In the genomic region with DNA sequence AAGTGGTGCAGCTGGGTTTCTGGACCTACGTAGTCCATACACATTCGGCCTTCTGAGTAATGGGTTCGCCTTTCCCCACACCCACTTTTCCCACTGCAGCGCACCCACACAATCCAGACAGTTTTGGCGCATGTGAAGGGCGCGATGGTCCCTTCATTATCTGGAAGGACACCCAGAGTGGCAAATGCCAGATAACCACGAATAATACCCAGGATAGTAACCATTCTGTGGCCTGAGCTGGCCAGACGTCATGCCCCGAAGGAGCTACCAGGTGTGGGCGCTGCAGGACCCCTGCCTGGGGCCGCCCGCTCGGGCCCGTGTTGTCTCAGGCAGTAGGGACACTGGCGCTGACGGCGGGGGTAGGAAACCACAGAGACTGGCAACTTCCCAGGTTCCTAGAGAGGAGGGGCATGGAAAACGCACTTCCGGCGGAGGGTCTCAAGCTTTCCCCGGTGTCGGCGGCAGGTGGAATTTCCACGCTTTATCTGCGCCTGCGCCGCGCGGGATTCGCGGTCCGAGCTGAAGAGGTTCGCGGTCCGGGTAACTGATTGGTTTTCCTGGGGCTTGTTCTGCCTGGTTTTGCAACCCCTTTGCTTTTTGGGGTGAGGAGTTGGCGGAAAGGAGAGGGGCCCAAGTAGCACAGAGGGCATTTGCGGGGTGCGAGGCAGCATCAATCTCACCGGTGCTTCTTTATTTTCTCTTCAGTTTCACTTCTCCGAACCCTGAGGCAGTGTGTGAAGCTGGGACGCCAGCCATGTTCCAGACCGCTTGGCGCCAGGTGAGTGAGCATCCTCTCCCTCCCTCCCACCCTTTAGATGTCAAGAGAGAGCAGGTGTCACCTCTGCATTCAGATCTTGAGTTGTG, we compare ENCODE assay signal across 8 cellular contexts. TPM values are rescaled to one million over a fixed set of nuclear protein-coding genes. Genes with fewer than 3 reads are reported as not detected.
DNase-seq lines count a peak whose midpoint lies in the region; ATAC-seq and TF ChIP-seq lines count a peak whose summit lies in the region.

A gene (plus strand): TSS at position 441 of the 864 bp plus-strand sequence. CDS start 314 bp downstream, at position 755.

- peak within 1 kb of the TSS; percentile 69 for H3K4me3 ChIP-seq in AG10803 (ENCODE audit: low read length)

- peak within 1 kb of the TSS; percentile 94 for H3K4me3 Mint-ChIP-seq in endothelial cell (ENCODE audit: unreplicated experiment)

- peak; percentile 33; the same call in 1 of the 2 replicates for TF ChIP-seq CTCF in AG10803 (conservative IDR thresholded peaks at IDR 0.05; ENCODE audit: low read length)
- TF ChIP-seq CTCF in endothelial cell (IDR thresholded peaks at IDR 0.05; ENCODE audit: unreplicated experiment), result no peak

- peaks cover 6% of the 10 kb centered on the region for H3K36me3 Mint-ChIP-seq in endothelial cell (ENCODE audit: low read depth, unreplicated experiment)

- peaks cover 2% of the 10 kb centered on the region for H3K27me3 Mint-ChIP-seq in endothelial cell (ENCODE audit: unreplicated experiment)

- ATAC-seq in GM19025 (IDR thresholded peaks at IDR 0.05; ENCODE audit: low read depth, unreplicated experiment), result peak; percentile 66
- ATAC-seq in HG03342 (IDR thresholded peaks at IDR 0.05; ENCODE audit: unreplicated experiment), result peak; percentile 89

- no peaks in the 10 kb centered on the region for H3K9me3 Mint-ChIP-seq in endothelial cell (ENCODE audit: unreplicated experiment)

- peak within 1 kb of the TSS; percentile 64 for H3K27ac Mint-ChIP-seq in endothelial cell (ENCODE audit: unreplicated experiment)

- DNase-seq in AG10803 (ENCODE audit: low read depth) (peak; percentile 27), NCI-H748 treated with DMSO at 0.1 percent for 48 hours (lab: John Stamatoyannopoulos, UW) (peak; percentile 78), endothelial cell (ENCODE audit: low spot score) (peak; percentile 76), middle frontal gyrus (ENCODE audit: extremely low spot score, low spot score) (peak; percentile 58)
- DNase-seq in activated CD8-positive, alpha-beta memory T cell treated with anti-CD3 and anti-CD28 coated beads, Interleukin-2, amount 50 U/mL, for 24 hours (ENCODE audit: extremely low read depth), result peak; percentile 15
- DNase-seq in stimulated activated CD8-positive, alpha-beta memory T cell treated with anti-CD3 and anti-CD28 coated beads, Interleukin-2, amount 100 ng/mL, for 48 hours (ENCODE audit: low read depth in 2 of 2), result peak; percentile 33 to 40

- H3K4me1 Mint-ChIP-seq in endothelial cell (ENCODE audit: unreplicated experiment), result peaks cover 11% of the 10 kb centered on the region

RNA-seq across cellular contexts. Expression of the gene that starts here (rescaled TPM):
- 8.3 TPM for total RNA-seq in endothelial cell (ENCODE audit: unreplicated experiment)

Comparison
In these comparisons a context has a peak if more than half of its experiments do, and no peak if none do; other contexts are left out.
1. Peak in every context shown above with its lines: DNase-seq, ATAC-seq and H3K4me3 ChIP-seq.
2. DNase-seq: peak in every context shown above with its lines; median percentile 78 in NCI-H748 treated with DMSO at 0.1 percent for 48 hours; 76 in endothelial cell; 58 in middle frontal gyrus; 36 in stimulated activated CD8-positive, alpha-beta memory T cell treated with anti-CD3 and anti-CD28 coated beads, Interleukin-2, amount 100 ng/mL, for 48 hours; 27 in AG10803; 15 in activated CD8-positive, alpha-beta memory T cell treated with anti-CD3 and anti-CD28 coated beads, Interleukin-2, amount 50 U/mL, for 24 hours.